In genomic region chr20:25237610-25238318, GRCh38 we compare ENCODE assay signal across 8 cellular contexts. TPM values are rescaled to one million over a fixed set of nuclear protein-coding genes. Genes with fewer than 3 reads are reported as not detected.
DNase-seq lines count a peak whose midpoint lies in the region; ATAC-seq, FAIRE-seq and TF ChIP-seq lines count a peak whose summit lies in the region.

No MANE protein-coding gene starts in this region.

- H3K27ac ChIP-seq in SJCRH30 (peak overlapping the region; percentile 79), HepG2 (ENCODE audit: extremely low read length, insufficient read depth, low read length) (no peak overlapping the region)

- WGBS in HepG2 (ENCODE audit: low lambda C conversion rate): 19% methylated on average over 10 of the region's 10 CpGs

- peak overlapping the region; percentile 10; the same call in 1 of the 2 replicates for H3K4me2 ChIP-seq in HepG2 (ENCODE audit: low read depth, low read length)

- TF ChIP-seq POLR2A in HepG2 (IDR thresholded peaks at IDR 0.05; ENCODE audit: insufficient read depth in 1 of 2, low read depth in 2 of 2, low read length in 2 of 2): no peak

- H4K20me1 ChIP-seq in HepG2 (ENCODE audit: insufficient read depth, low read length): no peaks in the 10 kb centered on the region

- BruUV-seq in HepG2 (replicated peaks; lab: Mats Ljungman, UMichigan): no TSS peak

- H2AFZ ChIP-seq in HepG2 (ENCODE audit: low read length): no peak overlapping the region

- H3K79me2 ChIP-seq in HepG2 (ENCODE audit: insufficient read depth, low read length): no peaks in the 10 kb centered on the region

- H3K9ac ChIP-seq in HepG2 (ENCODE audit: insufficient read depth, low read depth, low read length): no peak overlapping the region

- DNase-seq in Ammon's horn (ENCODE audit: low spot score): peak; percentile 81
- DNase-seq in HFF-Myc (ENCODE audit: extremely low read depth, low read depth): peak; percentile 99
- DNase-seq in SJCRH30: peak; percentile 80 to 88
- peak; percentile 99 for DNase-seq in astrocyte of the spinal cord (ENCODE audit: low read depth, low spot score)
- DNase-seq in HepG2 (ENCODE audit: low spot score): peak; percentile 90
- peak; percentile 70 for DNase-seq in stimulated activated CD8-positive, alpha-beta memory T cell treated with anti-CD3 and anti-CD28 coated beads, Interleukin-4, amount 100 ng/mL, for 48 hours
- DNase-seq in HAP-1 (ENCODE audit: low spot score in 2 of 2): no peak

- peak; percentile 56 for ATAC-seq in HepG2
- no peak for ATAC-seq in HG03342 (IDR thresholded peaks at IDR 0.05; ENCODE audit: unreplicated experiment)

- H3K9me3 ChIP-seq in SJCRH30 (replicated peaks) (no peaks in the 10 kb centered on the region), HepG2 (ENCODE audit: low read length) (no peaks in the 10 kb centered on the region), HAP-1 (no peaks in the 10 kb centered on the region)

- FAIRE-seq in HepG2 (lab: Jason Lieb, UNC): peak; percentile 18

- CTCF ChIA-PET in HepG2 (lab: Yijun Ruan, JAX; ENCODE audit: low intra/inter-chr PET ratio, low total read pairs): no interaction called here

- H3K4me3 ChIP-seq in HFF-Myc (replicated peaks; ENCODE audit: low read depth, low read length) (no peak overlapping the region), SJCRH30 (no peak overlapping the region), astrocyte of the spinal cord (ENCODE audit: low read depth, low read length) (no peak overlapping the region), HepG2 (replicated peaks in 1 of 3; ENCODE audit: insufficient read depth in 1 of 3, low read depth in 2 of 3, low read length in 3 of 3) (no peak overlapping the region), HAP-1 (no peak overlapping the region)

- TF ChIP-seq EP300 in HepG2 (IDR thresholded peaks at IDR 0.05; ENCODE audit: low read depth in 2 of 2, low read length in 2 of 2) (peak in 1 of 2 experiments; percentile 73; a peak in 2 of 4 replicates), HepG2 (CRISPR knock-in tag; IDR thresholded peaks at IDR 0.05; ENCODE audit: borderline replicate concordance) (peak; percentile 94)

- no peak for TF ChIP-seq CTCF in HFF-Myc (IDR thresholded peaks at IDR 0.05; ENCODE audit: low read depth, low read length, missing control alignments)
- TF ChIP-seq CTCF in astrocyte of the spinal cord (IDR thresholded peaks at IDR 0.05; ENCODE audit: low read depth, low read length): no peak
- no peak for TF ChIP-seq CTCF in HepG2 (CRISPR knock-in tag; IDR thresholded peaks at IDR 0.05)

- no peak for TF ChIP-seq RAD21 in HepG2 (CRISPR knock-in tag; IDR thresholded peaks at IDR 0.05)

- in situ Hi-C loops in astrocyte of the spinal cord (cut with HindIII; ENCODE audit: low sequenced_read_pairs) (no loop called here), HepG2 (cut with HindIII; ENCODE audit: extremely low pct_ligation_motif_present, low pct_unique_long_range_greater_than_20kb) (no loop called here), HAP-1 (cut with MboI; ENCODE audit: low sequenced_read_pairs) (no loop called here)

- no peaks in the 10 kb centered on the region for H3K27me3 ChIP-seq in SJCRH30
- H3K27me3 ChIP-seq in HepG2 (ENCODE audit: control insufficient read depth in 1 of 2, insufficient read depth in 2 of 2, low read length in 2 of 2): peaks cover 0 to 26% of the 10 kb centered on the region in 2 experiments; a peak in 4 of 5 replicates
- no peaks in the 10 kb centered on the region for H3K27me3 ChIP-seq in HAP-1 (ENCODE audit: low read depth)

- H3K4me1 ChIP-seq in SJCRH30 (peaks cover 49% of the 10 kb centered on the region), HepG2 (ENCODE audit: insufficient read depth, low read length) (peaks cover 64% of the 10 kb centered on the region), HAP-1 (peaks cover 37% of the 10 kb centered on the region)

- POLR2A ChIA-PET in HepG2 (lab: Yijun Ruan, JAX): interaction anchor here (0.8 to 5.8 kb wide), 3 partner anchors 10 to 42 kb away, joined by 4 to 67 read pairs (median 19); partner anchors contain the start of genes ENTPD6 and PYGB

- no peaks in the 10 kb centered on the region for H3K36me3 ChIP-seq in SJCRH30
- H3K36me3 ChIP-seq in HepG2 (replicated peaks in 1 of 2; ENCODE audit: control insufficient read depth in 1 of 2, insufficient read depth in 2 of 2, low read length in 2 of 2): no peaks in the 10 kb centered on the region
- no peaks in the 10 kb centered on the region for H3K36me3 ChIP-seq in HAP-1 (replicated peaks)

- intact Hi-C loops in HepG2 (cut with micrococcal nuclease; ENCODE audit: unreplicated experiment): loop anchor here (1.0 kb wide), 1 partner anchor 10 kb away; no protein-coding TSS in a partner anchor

TF ChIP-seq in HepG2, 621 proteins besides CTCF, POLR2A, EP300 and RAD21 (continues in another document):
- no peak for TF ChIP-seq ZBTB21 (CRISPR knock-in tag; IDR thresholded peaks at IDR 0.05)
- peak; percentile 83; the same call in 1 of the 2 replicates for TF ChIP-seq ZNF12 (CRISPR knock-in tag; IDR thresholded peaks at IDR 0.05)
- peak; percentile 65 for TF ChIP-seq CCDC6 (CRISPR knock-in tag; IDR thresholded peaks at IDR 0.05)
- TF ChIP-seq, protein P1, sequence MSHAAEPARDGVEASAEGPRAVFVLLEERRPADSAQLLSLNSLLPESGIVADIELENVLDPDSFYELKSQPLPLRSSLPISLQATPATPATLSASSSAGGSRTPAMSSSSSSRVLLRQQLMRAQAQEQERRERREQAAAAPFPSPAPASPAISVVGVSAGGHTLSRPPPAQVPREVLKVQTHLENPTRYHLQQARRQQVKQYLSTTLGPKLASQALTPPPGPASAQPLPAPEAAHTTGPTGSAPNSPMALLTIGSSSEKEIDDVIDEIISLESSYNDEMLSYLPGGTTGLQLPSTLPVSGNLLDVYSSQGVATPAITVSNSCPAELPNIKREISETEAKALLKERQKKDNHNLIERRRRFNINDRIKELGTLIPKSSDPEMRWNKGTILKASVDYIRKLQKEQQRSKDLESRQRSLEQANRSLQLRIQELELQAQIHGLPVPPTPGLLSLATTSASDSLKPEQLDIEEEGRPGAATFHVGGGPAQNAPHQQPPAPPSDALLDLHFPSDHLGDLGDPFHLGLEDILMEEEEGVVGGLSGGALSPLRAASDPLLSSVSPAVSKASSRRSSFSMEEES (CRISPR knock-in tag; IDR thresholded peaks at IDR 0.05): no peak
- no peak for TF ChIP-seq FOXP1 (IDR thresholded peaks at IDR 0.05)
- TF ChIP-seq FOXP1 (CRISPR knock-in tag; IDR thresholded peaks at IDR 0.05): peak; percentile 62
- TF ChIP-seq RARA (CRISPR knock-in tag; IDR thresholded peaks at IDR 0.05): peak; percentile 24; the same call in 1 of the 2 replicates

RNA-seq across cellular contexts. Expression of gene PYGB, which starts 10.1 kb away (rescaled TPM):
- total RNA-seq in SJCRH30 (2014; rRNA removed; shearing (Covaris generic)): 39.1 and 42.3 TPM in 2 replicates
- total RNA-seq in HepG2 (2016; rRNA removed; fragmentation: Illumina TruSeq; extraction: Trizol): 82.0 and 86.3 TPM in 2 replicates
- total RNA-seq in HepG2 (2016; cell fraction: cytosol; rRNA removed; fragmentation: Illumina TruSeq; extraction: Trizol; ENCODE audit: low read depth): 5.4 and 6.5 TPM in 2 replicates
- total RNA-seq in HepG2 (2016; cell fraction: insoluble cytoplasmic fraction; rRNA removed; fragmentation: Illumina TruSeq; extraction: Trizol): 69.1 and 89.6 TPM in 2 replicates
- total RNA-seq in HepG2 (2016; cell fraction: membrane; rRNA removed; fragmentation: Illumina TruSeq; extraction: Trizol): 18.0 and 19.5 TPM in 2 replicates
- total RNA-seq in HepG2 (2016; cell fraction: nucleus; rRNA removed; fragmentation: Illumina TruSeq; extraction: Trizol): 59.8 and 63.0 TPM in 2 replicates
- polyA plus RNA-seq in HepG2 (2011; rRNA removed): 24.2 and 37.5 TPM in 2 replicates
- polyA plus RNA-seq in HepG2 (2011; cell fraction: cytosol; rRNA removed): 24.4 and 27.4 TPM in 2 replicates
- polyA plus RNA-seq in HepG2 (2011; cell fraction: nucleus; rRNA removed): 111 and 112 TPM in 2 replicates
- polyA plus RNA-seq in HepG2 (2012): 26.9 and 46.5 TPM in 2 replicates
- 3.5 TPM in 2 replicates for polyA plus RNA-seq in HepG2 (2016; cell fraction: cytosol; fragmentation: Illumina TruSeq; extraction: Trizol; ENCODE audit: low read depth)
- 45.7 and 58.6 TPM in 2 replicates for polyA plus RNA-seq in HepG2 (2016; cell fraction: insoluble cytoplasmic fraction; fragmentation: Illumina TruSeq; extraction: Trizol; ENCODE audit: low read depth)
- polyA plus RNA-seq in HepG2 (2016; cell fraction: membrane; fragmentation: Illumina TruSeq; extraction: Trizol; ENCODE audit: low read depth): 7.2 and 9.8 TPM in 2 replicates
- 79.7 and 85.5 TPM in 2 replicates for polyA plus RNA-seq in HepG2 (2016; cell fraction: nucleus; fragmentation: Illumina TruSeq; extraction: Trizol; ENCODE audit: insufficient read depth, low read depth)
- 26.5 and 80.5 TPM in 2 replicates for polyA minus RNA-seq in HepG2 (2011; rRNA and poly(A)+ RNA removed; ENCODE audit: low replicate concordance)
- 36.1 and 38.1 TPM in 2 replicates for polyA minus RNA-seq in HepG2 (2011; cell fraction: cytosol; rRNA and poly(A)+ RNA removed)
- 27.9 and 31.3 TPM in 2 replicates for polyA minus RNA-seq in HepG2 (2011; cell fraction: nucleus; rRNA and poly(A)+ RNA removed)

RNA-seq across cellular contexts. Expression of gene ENTPD6, which starts 42.3 kb away (rescaled TPM):
- total RNA-seq in SJCRH30 (2014; rRNA removed; shearing (Covaris generic)): 53.5 and 53.6 TPM in 2 replicates
- total RNA-seq in HepG2 (2016; rRNA removed; fragmentation: Illumina TruSeq; extraction: Trizol): 98.4 and 164 TPM in 2 replicates
- 67.6 and 72.5 TPM in 2 replicates for total RNA-seq in HepG2 (2016; cell fraction: cytosol; rRNA removed; fragmentation: Illumina TruSeq; extraction: Trizol; ENCODE audit: low read depth)
- total RNA-seq in HepG2 (2016; cell fraction: insoluble cytoplasmic fraction; rRNA removed; fragmentation: Illumina TruSeq; extraction: Trizol): 90.5 and 177 TPM in 2 replicates
- total RNA-seq in HepG2 (2016; cell fraction: membrane; rRNA removed; fragmentation: Illumina TruSeq; extraction: Trizol): 139 and 152 TPM in 2 replicates
- total RNA-seq in HepG2 (2016; cell fraction: nucleus; rRNA removed; fragmentation: Illumina TruSeq; extraction: Trizol): 149 and 161 TPM in 2 replicates
- 172 and 221 TPM in 2 replicates for polyA plus RNA-seq in HepG2 (2011; rRNA removed)
- polyA plus RNA-seq in HepG2 (2011; cell fraction: cytosol; rRNA removed): 185 and 213 TPM in 2 replicates
- 538 and 633 TPM in 2 replicates for polyA plus RNA-seq in HepG2 (2011; cell fraction: nucleus; rRNA removed)
- polyA plus RNA-seq in HepG2 (2012): 90.9 and 112 TPM in 2 replicates
- 59.4 and 67.7 TPM in 2 replicates for polyA plus RNA-seq in HepG2 (2016; cell fraction: cytosol; fragmentation: Illumina TruSeq; extraction: Trizol; ENCODE audit: low read depth)
- 85.6 and 91.9 TPM in 2 replicates for polyA plus RNA-seq in HepG2 (2016; cell fraction: insoluble cytoplasmic fraction; fragmentation: Illumina TruSeq; extraction: Trizol; ENCODE audit: low read depth)
- 104 and 119 TPM in 2 replicates for polyA plus RNA-seq in HepG2 (2016; cell fraction: membrane; fragmentation: Illumina TruSeq; extraction: Trizol; ENCODE audit: low read depth)
- 320 and 321 TPM in 2 replicates for polyA plus RNA-seq in HepG2 (2016; cell fraction: nucleus; fragmentation: Illumina TruSeq; extraction: Trizol; ENCODE audit: insufficient read depth, low read depth)
- polyA minus RNA-seq in HepG2 (2011; rRNA and poly(A)+ RNA removed; ENCODE audit: low replicate concordance): 25.3 and 228 TPM in 2 replicates
- 56.6 and 60.3 TPM in 2 replicates for polyA minus RNA-seq in HepG2 (2011; cell fraction: cytosol; rRNA and poly(A)+ RNA removed)
- polyA minus RNA-seq in HepG2 (2011; cell fraction: nucleus; rRNA and poly(A)+ RNA removed): 98.2 and 106 TPM in 2 replicates

Comparison
In these comparisons a context has a peak if more than half of its experiments do, and no peak if none do; other contexts are left out.
1. DNase-seq: peak in Ammon's horn (single experiment), HFF-Myc (single experiment), SJCRH30 (2 of 2), astrocyte of the spinal cord (single experiment), HepG2 (single experiment) and stimulated activated CD8-positive, alpha-beta memory T cell treated with anti-CD3 and anti-CD28 coated beads, Interleukin-4, amount 100 ng/mL, for 48 hours (single experiment); none in HAP-1 (0 of 2).